10 cellular contexts compared by ENCODE assay signal in genomic region chr12:57166971-57167371, GRCh38. TPM values are rescaled to one million over a fixed set of nuclear protein-coding genes. Genes with fewer than 3 reads are reported as not detected.
A peak's percentile ranks its signal among the peaks of the same experiment; 100 is the strongest.
DNase-seq lines count a peak whose midpoint lies in the region; ATAC-seq, FAIRE-seq and TF ChIP-seq lines count a peak whose summit lies in the region.
"Had no signal": no experiment of that assay in that cellular context is flagged by ENCODE, and none has a peak within 500 bp of the region (broad histone marks: within the 10 kb centered on the region; RNA-seq: fewer than 3 reads in every experiment).

No MANE protein-coding gene starts in this region.

- H3K4me1 ChIP-seq in SK-N-SH (ENCODE audit: control insufficient read depth in 1 of 2, insufficient read depth in 2 of 2, low read depth in 1 of 2, low read length in 1 of 2): peaks cover 0 to 3% of the 10 kb centered on the region in 2 experiments; a peak in 1 of 4 replicates
- peaks cover 17% of the 10 kb centered on the region for H3K4me1 ChIP-seq in OCI-LY7 (ENCODE audit: insufficient read depth, low read length, poor library complexity, severe bottlenecking)
- H3K4me1 ChIP-seq in transverse colon: no peaks in the 10 kb centered on the region

- CTCF ChIA-PET in SK-N-SH (lab: Yijun Ruan, JAX) (interaction anchor here (1.0 to 33.3 kb wide), 4 partner anchors 6 to 55 kb away, joined by 3 to 643 read pairs (median 616); partner anchors contain the start of genes LRP1 and LRP1-AS), OCI-LY7 (lab: Charles Lee; ENCODE audit: unreplicated experiment) (no interaction called here)

- H4K20me1 ChIP-seq in SK-N-SH (ENCODE audit: insufficient read depth) (no peaks in the 10 kb centered on the region), OCI-LY7 (ENCODE audit: insufficient read depth, low read length) (no peaks in the 10 kb centered on the region)

- no peak for TF ChIP-seq EP300 in SK-N-SH (IDR thresholded peaks at IDR 0.05; ENCODE audit: borderline replicate concordance in 1 of 2, low read depth in 1 of 2, low read length in 1 of 2)
- no peak for TF ChIP-seq EP300 in transverse colon (IDR thresholded peaks at IDR 0.05; ENCODE audit: low read depth)

- H3K9me2 ChIP-seq in SK-N-SH (no peaks in the 10 kb centered on the region), OCI-LY7 (ENCODE audit: insufficient read depth, low read length) (no peaks in the 10 kb centered on the region)

- H3K79me2 ChIP-seq in SK-N-SH (ENCODE audit: insufficient read depth) (0 out of 2 replicates have a peak, but pooled peaks cover 2% of the 10 kb centered on the region), OCI-LY7 (ENCODE audit: insufficient read depth, low read depth, low read length) (no peaks in the 10 kb centered on the region)

- TF ChIP-seq CTCF in SK-N-SH (IDR thresholded peaks at IDR 0.05) (no peak), epithelial cell of esophagus (IDR thresholded peaks at IDR 0.05; ENCODE audit: insufficient read depth, low read depth, low read length, missing control alignments) (no peak), OCI-LY7 (conservative IDR thresholded peaks at IDR 0.05; ENCODE audit: low read length) (no peak), transverse colon (IDR thresholded peaks at IDR 0.05) (no peak)

- FAIRE-seq in GM12892 (lab: Jason Lieb, UNC): peak; percentile 5

- H3K27me3 ChIP-seq in SK-N-SH (ENCODE audit: insufficient read depth): no peaks in the 10 kb centered on the region
- H3K27me3 ChIP-seq in transverse colon: no peaks in the 10 kb centered on the region

- no peak for ATAC-seq in GM21723 (IDR thresholded peaks at IDR 0.05; ENCODE audit: unreplicated experiment)
- ATAC-seq in GM21447 (IDR thresholded peaks at IDR 0.05; ENCODE audit: unreplicated experiment): no peak

- no peak for DNase-seq in GM12892 (ENCODE audit: insufficient read length)
- no peak for DNase-seq in SK-N-SH
- peak; percentile 99 for DNase-seq in epithelial cell of esophagus (ENCODE audit: low read depth)
- peak; percentile 48 for DNase-seq in stimulated activated CD4-positive, alpha-beta T cell treated with anti-CD3 and anti-CD28 coated beads, Interleukin-4, amount 100 ng/mL, for 1 hour
- no peak for DNase-seq in OCI-LY7 (ENCODE audit: low spot score)
- DNase-seq in transverse colon: no peak
- DNase-seq: SHP77 had no signal

- no TSS peak for BruUV-seq in OCI-LY7 (replicated peaks; lab: Mats Ljungman, UMichigan)

- H3K27ac ChIP-seq in SK-N-SH (ENCODE audit: low read depth in 2 of 2, low read length in 1 of 2) (no peak overlapping the region), OCI-LY7 (ENCODE audit: low read depth, low read length, poor library complexity, severe bottlenecking) (no peak overlapping the region), transverse colon (no peak overlapping the region)

- in situ Hi-C loops in transverse colon (cut with MboI; ENCODE audit: low pct_ligation_motif_present in 1 of 4, low pct_unique_long_range_greater_than_20kb in 1 of 4, low sequenced_read_pairs in 3 of 4): no loop called here

- POLR2A ChIA-PET in SK-N-SH (lab: Yijun Ruan, JAX) (no interaction called here), OCI-LY7 (lab: Charles Lee) (no interaction called here)

- intact Hi-C loops in OCI-LY7 (cut with micrococcal nuclease; ENCODE audit: unreplicated experiment) (no loop called here), transverse colon (cut with DNase I; ENCODE audit: low total_unique reads) (no loop called here)

- H2AFZ ChIP-seq in SK-N-SH (ENCODE audit: low read depth) (no peak overlapping the region), OCI-LY7 (ENCODE audit: low read length) (no peak overlapping the region)

- H3K4me3 ChIP-seq in SK-N-SH (ENCODE audit: low read depth in 2 of 2, low read length in 1 of 2) (no peak overlapping the region), epithelial cell of esophagus (ENCODE audit: low read length) (no peak overlapping the region), OCI-LY7 (ENCODE audit: low read depth, low read length, poor library complexity, severe bottlenecking) (no peak overlapping the region), transverse colon (no peak overlapping the region)

- TF ChIP-seq RAD21 in SK-N-SH (IDR thresholded peaks at IDR 0.05; ENCODE audit: low read length): no peak

- H3K36me3 ChIP-seq in SK-N-SH (replicated peaks in 1 of 2; ENCODE audit: control insufficient read depth in 1 of 2, insufficient read depth in 2 of 2, low read length in 1 of 2) (peaks cover 29 to 52% of the 10 kb centered on the region in 2 experiments), OCI-LY7 (ENCODE audit: insufficient read depth, low read length) (no peaks in the 10 kb centered on the region), transverse colon (peaks cover 0 to 33% (median 5%) of the 10 kb centered on the region in 4 donors)

- no peaks in the 10 kb centered on the region for H3K9me3 ChIP-seq in SK-N-SH
- H3K9me3 ChIP-seq in OCI-LY7 (ENCODE audit: low read length): no peaks in the 10 kb centered on the region
- no peaks in the 10 kb centered on the region for H3K9me3 ChIP-seq in transverse colon

- WGBS in SK-N-SH (ENCODE audit: low lambda C conversion rate): 54% methylated on average over 8 of the region's 10 CpGs
- WGBS in transverse colon (ENCODE audit: low coverage in 1 of 2), 2 donors: 66% methylated on average over 10 of the region's 10 CpGs; no CpG with 5 or more reads in 1 of the 2 donors

- TF ChIP-seq POLR2A in GM12892 (IDR thresholded peaks at IDR 0.05; ENCODE audit: low read depth, low read length) (no peak), transverse colon (IDR thresholded peaks at IDR 0.05) (no peak)

- H3K9ac ChIP-seq in SK-N-SH: no peak overlapping the region

- H3K4me2 ChIP-seq in SK-N-SH (no peak overlapping the region), OCI-LY7 (ENCODE audit: low read length) (no peak overlapping the region)

- H3F3A ChIP-seq in SK-N-SH (replicated peaks; ENCODE audit: insufficient read depth): peaks cover 4% of the 10 kb centered on the region

TF ChIP-seq in SK-N-SH, 30 proteins besides CTCF, POLR2A, EP300 and RAD21:
- TF ChIP-seq SIN3A (IDR thresholded peaks at IDR 0.05; ENCODE audit: borderline replicate concordance, low read depth, low read length): no peak
- no peak for TF ChIP-seq SMC3 (IDR thresholded peaks at IDR 0.05; ENCODE audit: low read depth, low read length)
- TF ChIP-seq FOSL2 (IDR thresholded peaks at IDR 0.05; ENCODE audit: borderline replicate concordance, low read depth): peak; percentile 64; the same call in 1 of the 2 replicates
- TF ChIP-seq ELF1 (IDR thresholded peaks at IDR 0.05): no peak
- no peak for TF ChIP-seq TAF1 (IDR thresholded peaks at IDR 0.05; ENCODE audit: borderline replicate concordance, low read depth, low read length)
- TF ChIP-seq IRF3 (IDR thresholded peaks at IDR 0.05; ENCODE audit: low read depth, low read length): no peak
- TF ChIP-seq YY1 (IDR thresholded peaks at IDR 0.05; ENCODE audit: low read depth): no peak
- no peak for TF ChIP-seq NFIC (IDR thresholded peaks at IDR 0.05; ENCODE audit: borderline replicate concordance)
- no peak for TF ChIP-seq PBX3 (IDR thresholded peaks at IDR 0.05)
- no peak for TF ChIP-seq FOXM1 (IDR thresholded peaks at IDR 0.05; ENCODE audit: low read depth)
- 0 out of 2 replicates have a peak, but pooled peaks have one; percentile 8 for TF ChIP-seq TCF12 (IDR thresholded peaks at IDR 0.05)
- TF ChIP-seq JUND (IDR thresholded peaks at IDR 0.05): no peak

RNA-seq across cellular contexts. Expression of gene LRP1-AS, which starts 19.6 kb away (rescaled TPM):
- polyA plus RNA-seq in GM12892 (2012; ENCODE audit: missing spikeins): not detected
- polyA plus RNA-seq in SK-N-SH (2012; rRNA removed): not detected in 2 replicates
- polyA plus RNA-seq in SK-N-SH (2012; cell fraction: cytosol; rRNA removed): not detected in 2 replicates
- not detected in 2 replicates for polyA plus RNA-seq in SK-N-SH (2012; cell fraction: nucleus; rRNA removed)
- total RNA-seq in OCI-LY7 (2014; rRNA removed; shearing (Covaris generic)): not detected in 2 replicates
- not detected in 2 replicates for total RNA-seq in OCI-LY7 (2022)
- total RNA-seq in transverse colon: not detected
- total RNA-seq: progenitor cell of endocrine pancreas had no signal

RNA-seq across cellular contexts. Expression of gene LRP1, which starts 38.7 kb away (rescaled TPM):
- 0.34 TPM for polyA plus RNA-seq in GM12892 (2012; ENCODE audit: missing spikeins)
- polyA plus RNA-seq in SK-N-SH (2012; rRNA removed): 18.8 and 55.0 TPM in 2 replicates
- 22.3 and 34.9 TPM in 2 replicates for polyA plus RNA-seq in SK-N-SH (2012; cell fraction: cytosol; rRNA removed)
- polyA plus RNA-seq in SK-N-SH (2012; cell fraction: nucleus; rRNA removed): 127 and 168 TPM in 2 replicates
- total RNA-seq in OCI-LY7 (2014; rRNA removed; shearing (Covaris generic)): 1.1 and 2.2 TPM in 2 replicates
- total RNA-seq in OCI-LY7 (2022) (2.3 and 4.4 TPM in 2 replicates), transverse colon (100 to 1,000 TPM in 3 of 4 donors, 10 to 100 TPM in 1; 94.3 to 248 (median 199) TPM)

RNA-seq across cellular contexts. Expression of gene NXPH4, which starts 49.6 kb away (rescaled TPM):
- not detected for polyA plus RNA-seq in GM12892 (2012; ENCODE audit: missing spikeins)
- 0.18 and 0.31 TPM in 2 replicates for polyA plus RNA-seq in SK-N-SH (2012; rRNA removed)
- 0.12 and 0.24 TPM in 2 replicates for polyA plus RNA-seq in SK-N-SH (2012; cell fraction: cytosol; rRNA removed)
- polyA plus RNA-seq in SK-N-SH (2012; cell fraction: nucleus; rRNA removed): 0.25 and 0.45 TPM in 2 replicates
- total RNA-seq in OCI-LY7 (2014; rRNA removed; shearing (Covaris generic)): 4.7 and 5.3 TPM in 2 replicates
- total RNA-seq in OCI-LY7 (2022): 9.8 and 10.5 TPM in 2 replicates
- total RNA-seq in transverse colon: not detected

RNA-seq across cellular contexts. Expression of gene STAT6, which starts 55.8 kb away (rescaled TPM):
- polyA plus RNA-seq in GM12892 (2012; ENCODE audit: missing spikeins): 129 TPM
- polyA plus RNA-seq in SK-N-SH (2012; rRNA removed): 0.15 and 0.42 TPM in 2 replicates
- 0.05 and 0.19 TPM in 2 replicates for polyA plus RNA-seq in SK-N-SH (2012; cell fraction: cytosol; rRNA removed)
- polyA plus RNA-seq in SK-N-SH (2012; cell fraction: nucleus; rRNA removed): 0.73 and 0.83 TPM in 2 replicates
- 72.3 and 73.6 TPM in 2 replicates for total RNA-seq in OCI-LY7 (2014; rRNA removed; shearing (Covaris generic))
- total RNA-seq in OCI-LY7 (2022): 118 and 128 TPM in 2 replicates
- 100 to 1,000 TPM; 181 to 318 (median 198) TPM for total RNA-seq in transverse colon

Comparison
In these comparisons a context has a peak if more than half of its experiments do, and no peak if none do; other contexts are left out.
1. DNase-seq: peak in epithelial cell of esophagus (single experiment) and stimulated activated CD4-positive, alpha-beta T cell treated with anti-CD3 and anti-CD28 coated beads, Interleukin-4, amount 100 ng/mL, for 1 hour (single experiment); none in GM12892 (single experiment), SK-N-SH (single experiment), OCI-LY7 (single experiment) and transverse colon (single experiment).
2. RNA of gene LRP1, which starts 38.7 kb away (total RNA-seq): 94.3 to 248 TPM in transverse colon; 1.1 to 4.4 TPM in OCI-LY7; every median in the first group is over 10 times any median in the second.
3. RNA of gene NXPH4, which starts 49.6 kb away (total RNA-seq): 4.7 to 10.5 TPM in OCI-LY7; not detected in transverse colon; every median in the first group is over 4 times any median in the second.